1 cellular context compared by ENCODE assay signal in genomic region chr11:65503923-65504670, GRCh38.
TF ChIP-seq lines count a peak whose summit lies in the region.

No MANE protein-coding gene starts in this region.

TF ChIP-seq in A549, 52 proteins besides CTCF, POLR2A, EP300 and RAD21:
- TF ChIP-seq BCL3 (IDR thresholded peaks at IDR 0.05) (peak; percentile 37; the same call in 1 of the 3 replicates), RCOR1 (IDR thresholded peaks at IDR 0.05; ENCODE audit: low read depth, low read length) (no peak), NFE2L2 (conservative IDR thresholded peaks at IDR 0.05; ENCODE audit: low read length) (no peak), EHMT2 (IDR thresholded peaks at IDR 0.05; ENCODE audit: low read depth) (no peak), RFX5 (IDR thresholded peaks at IDR 0.05) (no peak), HOXB13 (CRISPR knock-in tag; IDR thresholded peaks at IDR 0.05; ENCODE audit: low read depth) (no peak), ZC3H11A (IDR thresholded peaks at IDR 0.05) (no peak), FOSB (CRISPR knock-in tag; IDR thresholded peaks at IDR 0.05) (peak; percentile 97), NR3C1 (IDR thresholded peaks at IDR 0.05) (0 out of 3 replicates have a peak, but pooled peaks have one; percentile 23), TFCP2L1 (CRISPR knock-in tag; IDR thresholded peaks at IDR 0.05) (peak; percentile 98), RARB (CRISPR knock-in tag; IDR thresholded peaks at IDR 0.05) (peak; percentile 94), ZSCAN20 (CRISPR knock-in tag; IDR thresholded peaks at IDR 0.05) (no peak), ZNF302 (CRISPR knock-in tag; IDR thresholded peaks at IDR 0.05) (no peak), KDM5A (IDR thresholded peaks at IDR 0.05) (no peak), KDM1A (IDR thresholded peaks at IDR 0.05; ENCODE audit: low read depth) (no peak), SMC3 (IDR thresholded peaks at IDR 0.05) (no peak; the same call in 2 of the 3 replicates), HOXB5 (CRISPR knock-in tag; IDR thresholded peaks at IDR 0.05) (peak; percentile 71; the same call in 1 of the 2 replicates), CHD2 (IDR thresholded peaks at IDR 0.05; ENCODE audit: low read length, partially characterized antibody) (no peak), EHF (CRISPR knock-in tag; IDR thresholded peaks at IDR 0.05) (peak; percentile 84), FOXS1 (CRISPR knock-in tag; IDR thresholded peaks at IDR 0.05) (no peak), BHLHE40 (IDR thresholded peaks at IDR 0.05; ENCODE audit: low read depth, low read length) (no peak), MAZ (IDR thresholded peaks at IDR 0.05; ENCODE audit: borderline replicate concordance, low read depth, low read length) (no peak), MYC (IDR thresholded peaks at IDR 0.05; ENCODE audit: borderline replicate concordance, low read length) (no peak), CBX8 (IDR thresholded peaks at IDR 0.05) (no peak), ZFP36 (IDR thresholded peaks at IDR 0.05; ENCODE audit: borderline replicate concordance, partially characterized antibody) (no peak), ESRRA (IDR thresholded peaks at IDR 0.05; ENCODE audit: borderline replicate concordance, low read length) (no peak), FOSL2 (IDR thresholded peaks at IDR 0.05) (no peak), FOSL2 (CRISPR knock-in tag; IDR thresholded peaks at IDR 0.05) (peak; percentile 25), CEBPB (IDR thresholded peaks at IDR 0.05) (no peak), PHF8 (IDR thresholded peaks at IDR 0.05; ENCODE audit: borderline replicate concordance, low read depth) (peak; percentile 13; the same call in 1 of the 2 replicates), CHD4 (IDR thresholded peaks at IDR 0.05; ENCODE audit: borderline replicate concordance) (no peak), JUNB (IDR thresholded peaks at IDR 0.05) (no peak), MAFK (IDR thresholded peaks at IDR 0.05; ENCODE audit: partially characterized antibody) (no peak), HOXA7 (CRISPR knock-in tag; IDR thresholded peaks at IDR 0.05) (peak; percentile 98), POLR2AphosphoS2 (conservative IDR thresholded peaks at IDR 0.05; ENCODE audit: low read length) (peak; percentile 95), CBX2 (IDR thresholded peaks at IDR 0.05; ENCODE audit: borderline replicate concordance, low read depth) (no peak), HDAC2 (IDR thresholded peaks at IDR 0.05) (no peak), ELK1 (IDR thresholded peaks at IDR 0.05; ENCODE audit: low read depth, low read length) (no peak), RNF2 (IDR thresholded peaks at IDR 0.05; ENCODE audit: borderline replicate concordance, low read depth) (no peak), HEYL (CRISPR knock-in tag; IDR thresholded peaks at IDR 0.05) (no peak), MAX (IDR thresholded peaks at IDR 0.05) (0 out of 2 replicates have a peak, but pooled peaks have one; percentile 7), GATA3 (IDR thresholded peaks at IDR 0.05; ENCODE audit: borderline replicate concordance) (no peak), NPAS2 (CRISPR knock-in tag; IDR thresholded peaks at IDR 0.05; ENCODE audit: borderline replicate concordance) (no peak), JUN (IDR thresholded peaks at IDR 0.05) (peak; percentile 73), SREBF2 (IDR thresholded peaks at IDR 0.05) (no peak), TP53 (CRISPR knock-in tag; IDR thresholded peaks at IDR 0.05) (peak; percentile 81; the same call in 1 of the 2 replicates)
- TF ChIP-seq, protein P1, sequence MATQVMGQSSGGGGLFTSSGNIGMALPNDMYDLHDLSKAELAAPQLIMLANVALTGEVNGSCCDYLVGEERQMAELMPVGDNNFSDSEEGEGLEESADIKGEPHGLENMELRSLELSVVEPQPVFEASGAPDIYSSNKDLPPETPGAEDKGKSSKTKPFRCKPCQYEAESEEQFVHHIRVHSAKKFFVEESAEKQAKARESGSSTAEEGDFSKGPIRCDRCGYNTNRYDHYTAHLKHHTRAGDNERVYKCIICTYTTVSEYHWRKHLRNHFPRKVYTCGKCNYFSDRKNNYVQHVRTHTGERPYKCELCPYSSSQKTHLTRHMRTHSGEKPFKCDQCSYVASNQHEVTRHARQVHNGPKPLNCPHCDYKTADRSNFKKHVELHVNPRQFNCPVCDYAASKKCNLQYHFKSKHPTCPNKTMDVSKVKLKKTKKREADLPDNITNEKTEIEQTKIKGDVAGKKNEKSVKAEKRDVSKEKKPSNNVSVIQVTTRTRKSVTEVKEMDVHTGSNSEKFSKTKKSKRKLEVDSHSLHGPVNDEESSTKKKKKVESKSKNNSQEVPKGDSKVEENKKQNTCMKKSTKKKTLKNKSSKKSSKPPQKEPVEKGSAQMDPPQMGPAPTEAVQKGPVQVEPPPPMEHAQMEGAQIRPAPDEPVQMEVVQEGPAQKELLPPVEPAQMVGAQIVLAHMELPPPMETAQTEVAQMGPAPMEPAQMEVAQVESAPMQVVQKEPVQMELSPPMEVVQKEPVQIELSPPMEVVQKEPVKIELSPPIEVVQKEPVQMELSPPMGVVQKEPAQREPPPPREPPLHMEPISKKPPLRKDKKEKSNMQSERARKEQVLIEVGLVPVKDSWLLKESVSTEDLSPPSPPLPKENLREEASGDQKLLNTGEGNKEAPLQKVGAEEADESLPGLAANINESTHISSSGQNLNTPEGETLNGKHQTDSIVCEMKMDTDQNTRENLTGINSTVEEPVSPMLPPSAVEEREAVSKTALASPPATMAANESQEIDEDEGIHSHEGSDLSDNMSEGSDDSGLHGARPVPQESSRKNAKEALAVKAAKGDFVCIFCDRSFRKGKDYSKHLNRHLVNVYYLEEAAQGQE (IDR thresholded peaks at IDR 0.05) = peak; percentile 45
- TF ChIP-seq, protein P2, sequence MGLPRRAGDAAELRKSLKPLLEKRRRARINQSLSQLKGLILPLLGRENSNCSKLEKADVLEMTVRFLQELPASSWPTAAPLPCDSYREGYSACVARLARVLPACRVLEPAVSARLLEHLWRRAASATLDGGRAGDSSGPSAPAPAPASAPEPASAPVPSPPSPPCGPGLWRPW (IDR thresholded peaks at IDR 0.05) = no peak
- TF ChIP-seq, protein P3, sequence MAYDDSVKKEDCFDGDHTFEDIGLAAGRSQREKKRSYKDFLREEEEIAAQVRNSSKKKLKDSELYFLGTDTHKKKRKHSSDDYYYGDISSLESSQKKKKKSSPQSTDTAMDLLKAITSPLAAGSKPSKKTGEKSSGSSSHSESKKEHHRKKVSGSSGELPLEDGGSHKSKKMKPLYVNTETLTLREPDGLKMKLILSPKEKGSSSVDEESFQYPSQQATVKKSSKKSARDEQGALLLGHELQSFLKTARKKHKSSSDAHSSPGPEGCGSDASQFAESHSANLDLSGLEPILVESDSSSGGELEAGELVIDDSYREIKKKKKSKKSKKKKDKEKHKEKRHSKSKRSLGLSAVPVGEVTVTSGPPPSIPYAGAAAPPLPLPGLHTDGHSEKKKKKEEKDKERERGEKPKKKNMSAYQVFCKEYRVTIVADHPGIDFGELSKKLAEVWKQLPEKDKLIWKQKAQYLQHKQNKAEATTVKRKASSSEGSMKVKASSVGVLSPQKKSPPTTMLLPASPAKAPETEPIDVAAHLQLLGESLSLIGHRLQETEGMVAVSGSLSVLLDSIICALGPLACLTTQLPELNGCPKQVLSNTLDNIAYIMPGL (CRISPR knock-in tag; IDR thresholded peaks at IDR 0.05; ENCODE audit: borderline replicate concordance) = peak; percentile 73
- TF ChIP-seq, protein P4, sequence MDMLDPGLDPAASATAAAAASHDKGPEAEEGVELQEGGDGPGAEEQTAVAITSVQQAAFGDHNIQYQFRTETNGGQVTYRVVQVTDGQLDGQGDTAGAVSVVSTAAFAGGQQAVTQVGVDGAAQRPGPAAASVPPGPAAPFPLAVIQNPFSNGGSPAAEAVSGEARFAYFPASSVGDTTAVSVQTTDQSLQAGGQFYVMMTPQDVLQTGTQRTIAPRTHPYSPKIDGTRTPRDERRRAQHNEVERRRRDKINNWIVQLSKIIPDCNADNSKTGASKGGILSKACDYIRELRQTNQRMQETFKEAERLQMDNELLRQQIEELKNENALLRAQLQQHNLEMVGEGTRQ (IDR thresholded peaks at IDR 0.05) = no peak
- TF ChIP-seq, protein P5, sequence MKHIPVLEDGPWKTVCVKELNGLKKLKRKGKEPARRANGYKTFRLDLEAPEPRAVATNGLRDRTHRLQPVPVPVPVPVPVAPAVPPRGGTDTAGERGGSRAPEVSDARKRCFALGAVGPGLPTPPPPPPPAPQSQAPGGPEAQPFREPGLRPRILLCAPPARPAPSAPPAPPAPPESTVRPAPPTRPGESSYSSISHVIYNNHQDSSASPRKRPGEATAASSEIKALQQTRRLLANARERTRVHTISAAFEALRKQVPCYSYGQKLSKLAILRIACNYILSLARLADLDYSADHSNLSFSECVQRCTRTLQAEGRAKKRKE (CRISPR knock-in tag; IDR thresholded peaks at IDR 0.05; ENCODE audit: low read depth) = peak; percentile 90
- TF ChIP-seq, protein P6, sequence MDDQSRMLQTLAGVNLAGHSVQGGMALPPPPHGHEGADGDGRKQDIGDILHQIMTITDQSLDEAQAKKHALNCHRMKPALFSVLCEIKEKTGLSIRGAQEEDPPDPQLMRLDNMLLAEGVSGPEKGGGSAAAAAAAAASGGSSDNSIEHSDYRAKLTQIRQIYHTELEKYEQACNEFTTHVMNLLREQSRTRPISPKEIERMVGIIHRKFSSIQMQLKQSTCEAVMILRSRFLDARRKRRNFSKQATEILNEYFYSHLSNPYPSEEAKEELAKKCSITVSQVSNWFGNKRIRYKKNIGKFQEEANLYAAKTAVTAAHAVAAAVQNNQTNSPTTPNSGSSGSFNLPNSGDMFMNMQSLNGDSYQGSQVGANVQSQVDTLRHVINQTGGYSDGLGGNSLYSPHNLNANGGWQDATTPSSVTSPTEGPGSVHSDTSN (IDR thresholded peaks at IDR 0.05) = no peak; the same call in 1 of the 2 replicates
- TF ChIP-seq, protein P7, sequence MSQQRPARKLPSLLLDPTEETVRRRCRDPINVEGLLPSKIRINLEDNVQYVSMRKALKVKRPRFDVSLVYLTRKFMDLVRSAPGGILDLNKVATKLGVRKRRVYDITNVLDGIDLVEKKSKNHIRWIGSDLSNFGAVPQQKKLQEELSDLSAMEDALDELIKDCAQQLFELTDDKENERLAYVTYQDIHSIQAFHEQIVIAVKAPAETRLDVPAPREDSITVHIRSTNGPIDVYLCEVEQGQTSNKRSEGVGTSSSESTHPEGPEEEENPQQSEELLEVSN (IDR thresholded peaks at IDR 0.05; ENCODE audit: borderline replicate concordance, low read depth) = no peak
